30 cellular contexts compared by ENCODE assay signal in genomic region chr22:47196493-47196849, GRCh38.
"Had no signal": no experiment of that assay in that cellular context is flagged by ENCODE, and none has a peak within 500 bp of the region (broad histone marks: within the 10 kb centered on the region; RNA-seq: fewer than 3 reads in every experiment).

No MANE protein-coding gene starts in this region.

- H3K4me1 Mint-ChIP-seq: activated CD4-positive, alpha-beta T cell treated with anti-CD3 and anti-CD28 coated beads, Interleukin-2, amount 10 ng/mL, durations not matched to agents 24 days and 14 days; activated CD8-positive, alpha-beta memory T cell treated with anti-CD3 and anti-CD28 coated beads, Interleukin-2, amount 10 ng/mL, durations not matched to agents 7 days and 5 days; activated T-helper 17 cell treated with anti-CD3 and anti-CD28 coated beads, Interleukin-2, amount 50 U/mL, for 72 hours; naive thymus-derived CD4-positive, alpha-beta T cell; neural progenitor cell; stimulated activated effector memory CD8-positive, alpha-beta T cell treated with anti-CD3 and anti-CD28 coated beads, Interleukin-12 subunit alpha, Interleukin-12 subunit beta, amount 100 ng/mL, for 72 hours; stimulated activated naive CD8-positive, alpha-beta T cell treated with anti-CD3 and anti-CD28 coated beads, Interleukin-15, amount 100 ng/mL, for 72 hours had no signal

- H3K27ac Mint-ChIP-seq: activated CD4-positive, alpha-beta T cell treated with anti-CD3 and anti-CD28 coated beads, Interleukin-2, amount 10 ng/mL, durations not matched to agents 24 days and 14 days; activated CD8-positive, alpha-beta memory T cell treated with anti-CD3 and anti-CD28 coated beads, Interleukin-2, amount 10 ng/mL, durations not matched to agents 7 days and 5 days; activated CD8-positive, alpha-beta T cell treated with anti-CD3 and anti-CD28 coated beads for 36 hours; activated naive CD8-positive, alpha-beta T cell; activated T-helper 17 cell treated with anti-CD3 and anti-CD28 coated beads, Interleukin-2, amount 50 U/mL, for 72 hours; naive thymus-derived CD4-positive, alpha-beta T cell; stimulated activated effector memory CD8-positive, alpha-beta T cell treated with anti-CD3 and anti-CD28 coated beads, Interleukin-12 subunit alpha, Interleukin-12 subunit beta, amount 100 ng/mL, for 72 hours; stimulated activated naive CD8-positive, alpha-beta T cell treated with anti-CD3 and anti-CD28 coated beads, Interleukin-15, amount 100 ng/mL, for 72 hours had no signal

- H3K9me3 ChIP-seq: colonic mucosa, gastroesophageal sphincter, right lobe of liver, thyroid gland had no signal

- H3K4me3 ChIP-seq: colonic mucosa, gastroesophageal sphincter, neural progenitor cell, right lobe of liver, skin epidermis, thyroid gland had no signal

- DNase-seq: activated CD4-positive, alpha-beta T cell treated with anti-CD3 and anti-CD28 coated beads, Interleukin-2, amount 10 ng/mL, durations not matched to agents 24 days and 14 days; activated CD4-positive, CD25-positive, alpha-beta regulatory T cell treated with anti-CD3 and anti-CD28 coated beads, Interleukin-2, amount 50 U/mL, for 72 hours; activated CD8-positive, alpha-beta T cell treated with anti-CD3 and anti-CD28 coated beads for 36 hours; activated naive CD4-positive, alpha-beta T cell treated with Interleukin-2 at 50 U/mL for 16 hours; activated T-cell treated with anti-CD3 and anti-CD28 coated beads for 4 hours; anterior cingulate cortex; cerebellar nuclear complex; effector memory CD4-positive, alpha-beta T cell; erythroblast; hippocampal formation; left cardiac atrium; left ventricle myocardium superior; mammary epithelial cell; midbrain; occipital lobe; stimulated activated CD4-positive, alpha-beta T cell treated with anti-CD3 and anti-CD28 coated beads, Interleukin-4, amount 100 ng/mL, for 24 hours; T-helper 2 cell had no signal

- FAIRE-seq: keratinocyte had no signal

- H3K27ac ChIP-seq: colonic mucosa, gastroesophageal sphincter, neural progenitor cell, right lobe of liver, skin epidermis, thyroid gland had no signal

- ATAC-seq: activated CD8-positive, alpha-beta memory T cell treated with anti-CD3 and anti-CD28 coated beads, Interleukin-2, amount 10 ng/mL, durations not matched to agents 7 days and 5 days; activated CD8-positive, alpha-beta T cell treated with anti-CD3 and anti-CD28 coated beads for 36 hours; activated T-helper 17 cell treated with anti-CD3 and anti-CD28 coated beads, Interleukin-2, amount 50 U/mL, for 72 hours; gastroesophageal sphincter; left cardiac atrium; left ventricle myocardium superior; naive thymus-derived CD4-positive, alpha-beta T cell; right lobe of liver; stimulated activated effector memory CD8-positive, alpha-beta T cell treated with anti-CD3 and anti-CD28 coated beads, Interleukin-12 subunit alpha, Interleukin-12 subunit beta, amount 100 ng/mL, for 72 hours; stimulated activated naive CD8-positive, alpha-beta T cell treated with anti-CD3 and anti-CD28 coated beads, Interleukin-15, amount 100 ng/mL, for 72 hours had no signal

- H3K27me3 Mint-ChIP-seq: activated CD4-positive, alpha-beta T cell treated with anti-CD3 and anti-CD28 coated beads, Interleukin-2, amount 10 ng/mL, durations not matched to agents 24 days and 14 days; activated CD8-positive, alpha-beta memory T cell treated with anti-CD3 and anti-CD28 coated beads, Interleukin-2, amount 10 ng/mL, durations not matched to agents 7 days and 5 days; activated CD8-positive, alpha-beta T cell treated with anti-CD3 and anti-CD28 coated beads for 36 hours; activated naive CD8-positive, alpha-beta T cell; activated T-helper 17 cell treated with anti-CD3 and anti-CD28 coated beads, Interleukin-2, amount 50 U/mL, for 72 hours; naive thymus-derived CD4-positive, alpha-beta T cell; stimulated activated naive CD8-positive, alpha-beta T cell treated with anti-CD3 and anti-CD28 coated beads, Interleukin-15, amount 100 ng/mL, for 72 hours had no signal

- H3K36me3 ChIP-seq: colonic mucosa, gastroesophageal sphincter, neural progenitor cell, right lobe of liver, thyroid gland had no signal

- H3K27me3 ChIP-seq: colonic mucosa, neural progenitor cell, right lobe of liver, thyroid gland had no signal

- H3K36me3 Mint-ChIP-seq: activated CD8-positive, alpha-beta memory T cell treated with anti-CD3 and anti-CD28 coated beads, Interleukin-2, amount 10 ng/mL, durations not matched to agents 7 days and 5 days; activated naive CD8-positive, alpha-beta T cell; naive thymus-derived CD4-positive, alpha-beta T cell; neural progenitor cell had no signal

- H3K4me1 ChIP-seq: colonic mucosa, gastroesophageal sphincter, neural progenitor cell had no signal

- H3K4me3 Mint-ChIP-seq: activated CD4-positive, alpha-beta T cell treated with anti-CD3 and anti-CD28 coated beads, Interleukin-2, amount 10 ng/mL, durations not matched to agents 24 days and 14 days; activated CD8-positive, alpha-beta memory T cell treated with anti-CD3 and anti-CD28 coated beads, Interleukin-2, amount 10 ng/mL, durations not matched to agents 7 days and 5 days; activated CD8-positive, alpha-beta T cell treated with anti-CD3 and anti-CD28 coated beads for 36 hours; activated naive CD8-positive, alpha-beta T cell; activated T-helper 17 cell treated with anti-CD3 and anti-CD28 coated beads, Interleukin-2, amount 50 U/mL, for 72 hours; naive thymus-derived CD4-positive, alpha-beta T cell; neural progenitor cell; stimulated activated effector memory CD8-positive, alpha-beta T cell treated with anti-CD3 and anti-CD28 coated beads, Interleukin-12 subunit alpha, Interleukin-12 subunit beta, amount 100 ng/mL, for 72 hours; stimulated activated naive CD8-positive, alpha-beta T cell treated with anti-CD3 and anti-CD28 coated beads, Interleukin-15, amount 100 ng/mL, for 72 hours had no signal

- H3K9me3 Mint-ChIP-seq: activated CD4-positive, alpha-beta T cell treated with anti-CD3 and anti-CD28 coated beads, Interleukin-2, amount 10 ng/mL, durations not matched to agents 24 days and 14 days; activated CD8-positive, alpha-beta T cell treated with anti-CD3 and anti-CD28 coated beads for 36 hours; activated T-helper 17 cell treated with anti-CD3 and anti-CD28 coated beads, Interleukin-2, amount 50 U/mL, for 72 hours; neural progenitor cell; stimulated activated effector memory CD8-positive, alpha-beta T cell treated with anti-CD3 and anti-CD28 coated beads, Interleukin-12 subunit alpha, Interleukin-12 subunit beta, amount 100 ng/mL, for 72 hours; stimulated activated naive CD8-positive, alpha-beta T cell treated with anti-CD3 and anti-CD28 coated beads, Interleukin-15, amount 100 ng/mL, for 72 hours had no signal
